ENCODE assay signal across 23 cellular contexts in genomic region chr2:240399419-240400318, GRCh38. TPM values are rescaled to one million over a fixed set of nuclear protein-coding genes. Genes with fewer than 3 reads are reported as not detected.
A peak's percentile ranks its signal among the peaks of the same experiment; 100 is the strongest.
DNase-seq lines count a peak whose midpoint lies in the region; ATAC-seq and TF ChIP-seq lines count a peak whose summit lies in the region.
"Had no signal": no experiment of that assay in that cellular context is flagged by ENCODE, and none has a peak within 500 bp of the region (broad histone marks: within the 10 kb centered on the region; RNA-seq: fewer than 3 reads in every experiment).

No MANE protein-coding gene starts in this region.

- H3K27ac ChIP-seq in left ventricle myocardium inferior (replicated peaks) (no peak overlapping the region), endodermal cell (ENCODE audit: low read depth, low read length) (no peak overlapping the region), neuronal stem cell (replicated peaks; ENCODE audit: low read length) (no peak overlapping the region)
- H3K27ac ChIP-seq: ascending aorta, SJCRH30 had no signal

- H3K9me3 Mint-ChIP-seq in endodermal cell: no peaks in the 10 kb centered on the region
- H3K9me3 Mint-ChIP-seq: activated naive CD8-positive, alpha-beta T cell treated with anti-CD3 and anti-CD28 coated beads for 36 hours; activated T-helper 17 cell treated with anti-CD3 and anti-CD28 coated beads, Interleukin-2, amount 50 U/mL, for 72 hours; nephron progenitor cell; T-cell had no signal

- H2BK120ac ChIP-seq in neuronal stem cell (ENCODE audit: low read depth, low read length): no peak overlapping the region

- peak overlapping the region; percentile 38 for H2BK15ac ChIP-seq in neuronal stem cell (ENCODE audit: low read length)

- no peak overlapping the region for H3K4ac ChIP-seq in neuronal stem cell (ENCODE audit: low read length)

- H2AFZ ChIP-seq in neuronal stem cell (ENCODE audit: low read length): no peak overlapping the region

- H3K14ac ChIP-seq in neuronal stem cell (ENCODE audit: low read length): peak overlapping the region; percentile 25

- DNase-seq in cardiac septum (ENCODE audit: low spot score): peak; percentile 44
- DNase-seq in left ventricle myocardium inferior: no peak
- peak; percentile 27 for DNase-seq in endodermal cell
- no peak for DNase-seq in neuronal stem cell (ENCODE audit: low spot score)
- DNase-seq in stimulated activated CD4-positive, alpha-beta T cell treated with anti-CD3 and anti-CD28 coated beads, Interleukin-15, amount 100 ng/mL, for 24 hours: no peak
- DNase-seq: activated CD4-positive, alpha-beta T cell treated with anti-CD3 and anti-CD28 coated beads for 4 hours; activated naive CD8-positive, alpha-beta T cell treated with anti-CD3 and anti-CD28 coated beads for 36 hours; C1 segment of cervical spinal cord; caudate nucleus; KG1; NCI-H1436 treated with DMSO at 0.1 percent for 48 hours; NCI-H510A treated with DMSO at 0.1 percent for 48 hours; nephron progenitor cell; SJCRH30 had no signal

- no peak for TF ChIP-seq CTCF in left ventricle myocardium inferior (IDR thresholded peaks at IDR 0.05; ENCODE audit: borderline replicate concordance)
- no peak for TF ChIP-seq CTCF in endodermal cell (conservative IDR thresholded peaks at IDR 0.05)

- H3K4me1 ChIP-seq in left ventricle myocardium inferior: no peaks in the 10 kb centered on the region
- no peaks in the 10 kb centered on the region for H3K4me1 ChIP-seq in endodermal cell (ENCODE audit: control insufficient read depth, insufficient read depth, low read length)
- peaks cover 0 to 10% of the 10 kb centered on the region in 2 donors for H3K4me1 ChIP-seq in neuronal stem cell (ENCODE audit: control insufficient read depth in 2 of 2, insufficient read depth in 1 of 2, low read depth in 1 of 2, low read length in 2 of 2)
- H3K4me1 ChIP-seq: ascending aorta, SJCRH30 had no signal

- peaks cover 1% of the 10 kb centered on the region for H3K27me3 Mint-ChIP-seq in endodermal cell (ENCODE audit: insufficient read depth)
- H3K27me3 Mint-ChIP-seq: activated naive CD8-positive, alpha-beta T cell treated with anti-CD3 and anti-CD28 coated beads for 36 hours; activated T-helper 17 cell treated with anti-CD3 and anti-CD28 coated beads, Interleukin-2, amount 50 U/mL, for 72 hours had no signal

- H3K4me3 ChIP-seq in left ventricle myocardium inferior (no peak overlapping the region), endodermal cell (ENCODE audit: low read length) (no peak overlapping the region), neuronal stem cell (ENCODE audit: low read length in 2 of 2) (no peak overlapping the region)
- H3K4me3 ChIP-seq: ascending aorta, GM12878, SJCRH30 had no signal

- H3K36me3 ChIP-seq in left ventricle myocardium inferior (no peaks in the 10 kb centered on the region), endodermal cell (ENCODE audit: control insufficient read depth, insufficient read depth, low read length) (no peaks in the 10 kb centered on the region), neuronal stem cell (replicated peaks in 1 of 2; ENCODE audit: control insufficient read depth in 2 of 2, insufficient read depth in 2 of 2, low read length in 2 of 2) (no peaks in the 10 kb centered on the region)
- H3K36me3 ChIP-seq: ascending aorta, SJCRH30 had no signal

- peak overlapping the region; percentile 62 for H2BK5ac ChIP-seq in neuronal stem cell (ENCODE audit: low read length)

- H2AK5ac ChIP-seq in neuronal stem cell (ENCODE audit: low read depth, low read length): no peak overlapping the region

- ATAC-seq in GM19328 (IDR thresholded peaks at IDR 0.05; ENCODE audit: unreplicated experiment) (no peak), HG02884 (IDR thresholded peaks at IDR 0.05; ENCODE audit: unreplicated experiment) (no peak)
- ATAC-seq: activated T-helper 17 cell treated with anti-CD3 and anti-CD28 coated beads, Interleukin-2, amount 50 U/mL, for 72 hours; GM12878; left colon; Panc1; T-cell had no signal

- WGBS in endodermal cell (ENCODE audit: insufficient coverage in 1 of 2, insufficient read length in 1 of 2), 2 experiments: 91 to 93% methylated on average over 5 to 14 of the region's 14 CpGs
- WGBS in neuronal stem cell (ENCODE audit: extremely low coverage in 2 of 2, insufficient read length in 2 of 2, insufficient replicate concordance in 1 of 2), 2 donors: no CpG with 5 or more reads among the region's 14 CpGs

- no peak overlapping the region for H4K8ac ChIP-seq in neuronal stem cell (ENCODE audit: low read depth, low read length)

- no peak overlapping the region for H4K91ac ChIP-seq in neuronal stem cell (ENCODE audit: low read depth, low read length, poor library complexity)

- no peaks in the 10 kb centered on the region for H3K36me3 Mint-ChIP-seq in endodermal cell (ENCODE audit: low read depth)
- H3K36me3 Mint-ChIP-seq: activated naive CD8-positive, alpha-beta T cell treated with anti-CD3 and anti-CD28 coated beads for 36 hours; T-cell had no signal

- no peak overlapping the region for H3K4me2 ChIP-seq in neuronal stem cell (ENCODE audit: insufficient read depth, low read length, poor library complexity, severe bottlenecking)

- H3K27me3 ChIP-seq in left ventricle myocardium inferior (ENCODE audit: low read depth) (peaks cover 11% of the 10 kb centered on the region), endodermal cell (ENCODE audit: control insufficient read depth, insufficient read depth, low read length, poor library complexity, severe bottlenecking) (no peaks in the 10 kb centered on the region), neuronal stem cell (ENCODE audit: control insufficient read depth in 3 of 3, insufficient read depth in 3 of 3, low read depth in 1 of 3, low read length in 3 of 3) (peaks cover 0 to 15% (median 0%) of the 10 kb centered on the region in 3 experiments)
- H3K27me3 ChIP-seq: ascending aorta had no signal

- H3K23ac ChIP-seq in neuronal stem cell (ENCODE audit: low read depth, low read length, poor library complexity): peak overlapping the region; percentile 6

- no peak overlapping the region for H3K27ac Mint-ChIP-seq in endodermal cell
- H3K27ac Mint-ChIP-seq: activated naive CD8-positive, alpha-beta T cell treated with anti-CD3 and anti-CD28 coated beads for 36 hours; activated T-helper 17 cell treated with anti-CD3 and anti-CD28 coated beads, Interleukin-2, amount 50 U/mL, for 72 hours; nephron progenitor cell; progenitor cell of endocrine pancreas; T-cell had no signal

- intact Hi-C loops in cardiac septum (cut with DNase I): no loop called here
- intact Hi-C loops in left ventricle myocardium inferior (cut with micrococcal nuclease): no loop called here

- no peaks in the 10 kb centered on the region for H3K9me3 ChIP-seq in left ventricle myocardium inferior (replicated peaks)
- no peaks in the 10 kb centered on the region for H3K9me3 ChIP-seq in endodermal cell (ENCODE audit: control insufficient read depth, low read length)
- H3K9me3 ChIP-seq in neuronal stem cell (replicated peaks in 1 of 2; ENCODE audit: control insufficient read depth in 2 of 2, insufficient read depth in 1 of 2, low read depth in 1 of 2, low read length in 2 of 2): no peaks in the 10 kb centered on the region
- H3K9me3 ChIP-seq: ascending aorta, SJCRH30 had no signal

- peak overlapping the region; percentile 84 for H3K18ac ChIP-seq in neuronal stem cell (ENCODE audit: low read length)

- H2BK12ac ChIP-seq in neuronal stem cell (ENCODE audit: low read length): peak overlapping the region; percentile 50

- H3K9ac ChIP-seq in endodermal cell (ENCODE audit: extremely low read depth, low read length, poor library complexity, severe bottlenecking): no peak overlapping the region
- H3K9ac ChIP-seq in neuronal stem cell (ENCODE audit: low read depth, low read length, poor library complexity): no peak overlapping the region

- no peak overlapping the region for H3K4me3 Mint-ChIP-seq in endodermal cell
- H3K4me3 Mint-ChIP-seq: activated naive CD8-positive, alpha-beta T cell treated with anti-CD3 and anti-CD28 coated beads for 36 hours; activated T-helper 17 cell treated with anti-CD3 and anti-CD28 coated beads, Interleukin-2, amount 50 U/mL, for 72 hours; nephron progenitor cell; T-cell had no signal

- peaks cover 2% of the 10 kb centered on the region for H3K79me1 ChIP-seq in neuronal stem cell (ENCODE audit: low read depth, low read length)

- H3K4me1 Mint-ChIP-seq in endodermal cell: no peaks in the 10 kb centered on the region

RNA-seq across cellular contexts. Expression of gene GPC1, which starts 35.8 kb away (rescaled TPM):
- total RNA-seq in cardiac septum (291 TPM), left ventricle myocardium inferior (187 TPM), endodermal cell (10 to 100 TPM; 37.8 to 69.7 TPM)
- 55.9 TPM for polyA plus RNA-seq in endodermal cell (2013, experiment 1 of 2)
- 56.9 TPM for polyA plus RNA-seq in endodermal cell (2013, experiment 2 of 2)
- 78.0 TPM for polyA plus RNA-seq in neuronal stem cell (2013, experiment 1 of 2)
- polyA plus RNA-seq in neuronal stem cell (2013, experiment 2 of 2): 77.4 TPM

Comparison
In these comparisons a context has a peak if more than half of its experiments do, and no peak if none do; other contexts are left out.
1. DNase-seq: peak in cardiac septum (single experiment) and endodermal cell (single experiment); none in left ventricle myocardium inferior (single experiment), neuronal stem cell (single experiment) and stimulated activated CD4-positive, alpha-beta T cell treated with anti-CD3 and anti-CD28 coated beads, Interleukin-15, amount 100 ng/mL, for 24 hours (single experiment).